ENCODE assay signal across 7 cellular contexts in the genomic region with DNA sequence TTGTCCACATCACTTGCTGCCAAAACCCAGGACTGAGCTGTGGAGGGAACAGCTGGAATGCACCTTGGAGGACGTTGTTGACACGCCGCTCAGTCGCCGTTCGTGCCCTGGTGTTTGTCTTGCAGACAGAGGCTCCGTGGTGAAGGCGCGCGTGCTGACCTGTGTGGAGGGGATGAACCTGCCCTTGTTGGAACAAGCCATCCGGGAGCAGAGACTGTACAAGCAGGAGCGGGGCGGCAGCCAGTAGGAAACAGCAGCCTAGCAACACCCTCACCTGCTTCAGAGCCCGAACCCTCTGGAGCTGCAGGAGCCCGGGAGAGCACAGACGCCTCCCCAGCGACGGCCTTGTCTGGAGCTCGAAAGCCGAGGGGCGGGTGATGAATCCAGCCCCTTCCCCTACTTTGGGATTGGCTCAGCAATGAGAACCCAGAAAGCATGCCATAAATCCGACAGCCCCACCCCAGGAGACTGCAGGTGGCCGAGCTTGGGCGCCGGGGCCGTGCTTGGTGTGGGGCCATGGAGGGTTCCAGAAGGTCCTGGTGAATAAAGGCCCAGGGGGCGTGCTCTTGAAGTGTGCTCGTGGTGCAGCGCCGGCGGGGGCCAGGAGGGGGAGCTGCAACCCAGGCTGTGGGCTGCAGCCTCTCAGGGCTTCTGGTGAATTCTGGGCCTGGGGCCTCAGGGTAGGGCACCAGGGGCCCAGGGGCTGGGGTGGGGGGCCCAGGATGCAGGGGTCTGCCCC. TPM values are rescaled to one million over a fixed set of nuclear protein-coding genes. Genes with fewer than 3 reads are reported as not detected.
DNase-seq lines count a peak whose midpoint lies in the region; ATAC-seq and TF ChIP-seq lines count a peak whose summit lies in the region.

No MANE protein-coding gene starts in this region.

- H3K27ac ChIP-seq in neutrophil: no peak overlapping the region
- H3K27ac ChIP-seq in vagina: no peak overlapping the region

- peak; percentile 38 for DNase-seq in NCI-H1694 treated with DMSO at 0.1 percent for 48 hours (lab: John Stamatoyannopoulos, UW)
- peak; percentile 33 to 61 (median 59) for DNase-seq in activated CD8-positive, alpha-beta memory T cell treated with anti-CD3 and anti-CD28 coated beads for 48 hours (ENCODE audit: low read depth in 2 of 3, low spot score in 2 of 3)
- no peak for DNase-seq in epithelial cell of proximal tubule (ENCODE audit: low read depth)
- no peak for DNase-seq in vagina (ENCODE audit: extremely low spot score in 2 of 2)

- TF ChIP-seq CTCF in GM12874 (IDR thresholded peaks at IDR 0.05; ENCODE audit: insufficient read depth, low read depth, low read length) (peak; percentile 88), epithelial cell of proximal tubule (conservative IDR thresholded peaks at IDR 0.05; ENCODE audit: low read depth, low read length) (peak; percentile 70), neutrophil (IDR thresholded peaks at IDR 0.05) (peak; percentile 82), vagina (IDR thresholded peaks at IDR 0.05) (peak in 2 of 3 experiments; percentile 9 to 23)

- H3K9me3 ChIP-seq in neutrophil (no peaks in the 10 kb centered on the region), vagina (no peaks in the 10 kb centered on the region)

- H3K4me3 ChIP-seq in epithelial cell of proximal tubule (ENCODE audit: low read depth, low read length): no peak overlapping the region
- H3K4me3 ChIP-seq in neutrophil (ENCODE audit: low read depth in 1 of 2, low read length in 1 of 2): no peak overlapping the region
- H3K4me3 ChIP-seq in vagina: no peak overlapping the region

- intact Hi-C loops in vagina (cut with DNase I): loop anchor here (10.0 kb wide), 1 partner anchor 285 kb away; no protein-coding TSS in a partner anchor

- H3K27me3 ChIP-seq in neutrophil (no peaks in the 10 kb centered on the region), vagina (no peaks in the 10 kb centered on the region)

- H3K36me3 ChIP-seq in neutrophil: peaks cover 19% of the 10 kb centered on the region
- H3K36me3 ChIP-seq in vagina: peaks cover 0 to 7% of the 10 kb centered on the region in 2 donors

- TF ChIP-seq POLR2A in vagina (IDR thresholded peaks at IDR 0.05): no peak

- H3K4me1 ChIP-seq in neutrophil (ENCODE audit: control insufficient read depth in 1 of 2, insufficient read depth in 1 of 2, low read depth in 1 of 2, low read length in 1 of 2) (peaks cover 20 to 23% of the 10 kb centered on the region in 2 experiments), vagina (peaks cover 14% of the 10 kb centered on the region)

- no peak for ATAC-seq in HG03108 (IDR thresholded peaks at IDR 0.05; ENCODE audit: unreplicated experiment)

RNA-seq across cellular contexts. Expression of a gene that starts 0.5 kb away (rescaled TPM):
- total RNA-seq in epithelial cell of proximal tubule (0.17 and 1.7 TPM in 2 replicates), vagina (3.2 TPM)

RNA-seq across cellular contexts. Expression of a gene that starts 21.1 kb away (rescaled TPM):
- total RNA-seq in epithelial cell of proximal tubule: 25.3 and 41.6 TPM in 2 replicates
- total RNA-seq in vagina: 10.3 TPM

RNA-seq across cellular contexts. Expression of a gene that starts 21.2 kb away (rescaled TPM):
- 22.2 and 35.1 TPM in 2 replicates for total RNA-seq in epithelial cell of proximal tubule
- 50.6 TPM for total RNA-seq in vagina

RNA-seq across cellular contexts. Expression of a gene that starts 26.9 kb away (rescaled TPM):
- 22.2 and 24.8 TPM in 2 replicates for total RNA-seq in epithelial cell of proximal tubule
- total RNA-seq in vagina: 115 TPM

RNA-seq across cellular contexts. Expression of a gene that starts 59.3 kb away (rescaled TPM):
- total RNA-seq in epithelial cell of proximal tubule: 5.5 and 9.0 TPM in 2 replicates
- total RNA-seq in vagina: 13.0 TPM

Comparison
In these comparisons a context has a peak if more than half of its experiments do, and no peak if none do; other contexts are left out.
1. CTCF ChIP-seq: peak in every context shown above with its lines; median percentile 88 in GM12874; 82 in neutrophil; 70 in epithelial cell of proximal tubule; 16 in vagina.
2. DNase-seq: peak in NCI-H1694 treated with DMSO at 0.1 percent for 48 hours (single experiment) and activated CD8-positive, alpha-beta memory T cell treated with anti-CD3 and anti-CD28 coated beads for 48 hours (3 of 3); none in epithelial cell of proximal tubule (single experiment) and vagina (0 of 2).